ENCODE assay signal across 14 cellular contexts in the genomic region with DNA sequence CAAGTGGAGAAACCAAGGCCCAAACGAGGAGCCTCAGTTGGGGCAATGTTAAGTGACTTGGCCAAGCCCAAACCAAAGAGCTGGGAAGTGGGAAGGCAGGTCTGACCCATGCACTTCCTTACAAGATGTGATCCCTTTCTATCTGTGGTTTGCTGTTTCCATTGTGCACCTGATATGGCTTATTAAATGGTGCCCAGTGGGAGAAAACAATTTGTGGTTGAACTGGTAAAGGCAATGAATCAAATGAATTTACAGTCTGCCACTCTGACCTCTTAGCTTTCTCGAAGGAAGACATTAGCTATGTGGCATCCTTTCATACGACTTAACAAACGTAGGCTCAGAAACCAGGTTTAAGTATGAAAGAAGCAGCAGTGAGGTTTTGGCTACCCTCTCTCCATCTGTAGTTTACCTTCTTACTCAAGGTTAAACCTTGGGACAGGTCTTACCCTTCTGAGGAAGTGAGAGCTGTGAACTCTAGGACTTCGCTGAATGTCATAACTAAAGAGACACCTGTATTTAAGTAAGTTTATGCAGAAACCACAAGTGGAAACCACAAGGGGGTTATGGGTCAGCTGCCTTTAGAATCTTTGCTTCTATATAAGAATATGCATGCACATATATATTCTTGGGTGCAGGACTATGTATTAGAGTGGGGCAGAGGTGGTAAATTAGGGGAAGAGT.
DNase-seq lines count a peak whose midpoint lies in the region; ATAC-seq and TF ChIP-seq lines count a peak whose summit lies in the region.
"Had no signal": no experiment of that assay in that cellular context is flagged by ENCODE, and none has a peak within 500 bp of the region (broad histone marks: within the 10 kb centered on the region; RNA-seq: fewer than 3 reads in every experiment).

No MANE protein-coding gene starts in this region.

- peaks cover 0 to 3% (median 0%) of the 10 kb centered on the region in 3 donors for H3K36me3 Mint-ChIP-seq in immature natural killer cell
- no peaks in the 10 kb centered on the region for H3K36me3 Mint-ChIP-seq in Caco-2 (ENCODE audit: insufficient read depth, unreplicated experiment)

- peaks cover 0 to 2% (median 2%) of the 10 kb centered on the region in 3 donors for H3K27me3 Mint-ChIP-seq in immature natural killer cell (ENCODE audit: low read depth in 3 of 3)
- H3K27me3 Mint-ChIP-seq in Caco-2 (ENCODE audit: insufficient read depth, unreplicated experiment): no peaks in the 10 kb centered on the region
- H3K27me3 Mint-ChIP-seq: activated CD8-positive, alpha-beta T cell treated with anti-CD3 and anti-CD28 coated beads for 36 hours had no signal

- H3K36me3 ChIP-seq in BLaER1 treated with 17β-estradiol and CSF1 and Interleukin-3, amounts not matched to agents 10 nM and 100 nM: no peaks in the 10 kb centered on the region
- H3K36me3 ChIP-seq in upper lobe of right lung (no peaks in the 10 kb centered on the region), Caco-2 (ENCODE audit: control insufficient read depth, insufficient read depth, low read length) (no peaks in the 10 kb centered on the region)
- H3K36me3 ChIP-seq: thoracic aorta had no signal

- POLR2A ChIA-PET in Caco-2 (lab: Charles Lee): no interaction called here

- intact Hi-C loops in upper lobe of right lung (cut with DNase I): no loop called here
- intact Hi-C loops in Caco-2 (cut with micrococcal nuclease; ENCODE audit: unreplicated experiment): no loop called here

- H3K27me3 ChIP-seq in BLaER1 treated with 17β-estradiol and CSF1 and Interleukin-3, amounts not matched to agents 10 nM and 100 nM: no peaks in the 10 kb centered on the region
- H3K27me3 ChIP-seq in upper lobe of right lung: no peaks in the 10 kb centered on the region
- no peaks in the 10 kb centered on the region for H3K27me3 ChIP-seq in Caco-2 (replicated peaks; ENCODE audit: control insufficient read depth, insufficient read depth, low read length)

- H3K4me2 ChIP-seq in BLaER1 treated with 17β-estradiol and CSF1 and Interleukin-3, amounts not matched to agents 10 nM and 100 nM: peak overlapping the region in 6 of 11 experiments; percentile 8 to 38 (median 20); a peak in 7 of 22 replicates

- no peaks in the 10 kb centered on the region for H4K20me1 ChIP-seq in BLaER1 treated with 17β-estradiol and CSF1 and Interleukin-3, amounts not matched to agents 10 nM and 100 nM

- H3K9me3 Mint-ChIP-seq in immature natural killer cell (no peaks in the 10 kb centered on the region), Caco-2 (ENCODE audit: unreplicated experiment) (no peaks in the 10 kb centered on the region)
- H3K9me3 Mint-ChIP-seq: activated CD8-positive, alpha-beta T cell treated with anti-CD3 and anti-CD28 coated beads for 36 hours had no signal

- H3K4me3 Mint-ChIP-seq in immature natural killer cell (no peak overlapping the region), Caco-2 (ENCODE audit: unreplicated experiment) (no peak overlapping the region)
- H3K4me3 Mint-ChIP-seq: activated CD8-positive, alpha-beta T cell treated with anti-CD3 and anti-CD28 coated beads for 36 hours had no signal

- H3K4me1 Mint-ChIP-seq in immature natural killer cell (peaks cover 15 to 24% of the 10 kb centered on the region in 2 donors), Caco-2 (ENCODE audit: low read depth, unreplicated experiment) (peaks cover 8% of the 10 kb centered on the region)

- CTCF ChIA-PET in Caco-2 (lab: Charles Lee): no interaction called here

- no peak overlapping the region for H3K4me3 ChIP-seq in BLaER1 treated with 17β-estradiol and CSF1 and Interleukin-3, amounts not matched to agents 10 nM and 100 nM
- H3K4me3 ChIP-seq in upper lobe of right lung: no peak overlapping the region
- H3K4me3 ChIP-seq in Caco-2 (ENCODE audit: low read depth, low read length): no peak overlapping the region
- H3K4me3 ChIP-seq: lung, thoracic aorta had no signal

- H3K9ac ChIP-seq in BLaER1 treated with 17β-estradiol and CSF1 and Interleukin-3, amounts not matched to agents 10 nM and 100 nM: no peak overlapping the region
- H3K9ac ChIP-seq: parathyroid adenoma had no signal

- H3K9me3 ChIP-seq in BLaER1 treated with 17β-estradiol and CSF1 and Interleukin-3, amounts not matched to agents 10 nM and 100 nM (replicated peaks in 1 of 11): no peaks in the 10 kb centered on the region
- no peaks in the 10 kb centered on the region for H3K9me3 ChIP-seq in upper lobe of right lung
- no peaks in the 10 kb centered on the region for H3K9me3 ChIP-seq in Caco-2
- H3K9me3 ChIP-seq: thoracic aorta had no signal

- ATAC-seq in GM19438 (IDR thresholded peaks at IDR 0.05; ENCODE audit: low read depth, unreplicated experiment) (peak; percentile 97), HG02884 (IDR thresholded peaks at IDR 0.05; ENCODE audit: unreplicated experiment) (peak; percentile 80), HG03558 (IDR thresholded peaks at IDR 0.05; ENCODE audit: extremely low read depth, unreplicated experiment) (peak; percentile 62), upper lobe of right lung (no peak)
- ATAC-seq: activated CD8-positive, alpha-beta T cell treated with anti-CD3 and anti-CD28 coated beads for 36 hours had no signal

- no peak for TF ChIP-seq CTCF in upper lobe of right lung (IDR thresholded peaks at IDR 0.05)
- no peak for TF ChIP-seq CTCF in Caco-2 (IDR thresholded peaks at IDR 0.05; ENCODE audit: insufficient read depth in 1 of 2, low read depth in 1 of 2, low read length in 1 of 2, severe bottlenecking in 1 of 2, unreplicated experiment in 1 of 2)

- H3K4me1 ChIP-seq in BLaER1 treated with 17β-estradiol and CSF1 and Interleukin-3, amounts not matched to agents 10 nM and 100 nM: peaks cover 0 to 12% (median 6%) of the 10 kb centered on the region in 10 experiments; a peak in 8 of 20 replicates
- H3K4me1 ChIP-seq in upper lobe of right lung: no peaks in the 10 kb centered on the region
- H3K4me1 ChIP-seq in Caco-2: no peaks in the 10 kb centered on the region
- H3K4me1 ChIP-seq: parathyroid adenoma had no signal

- H3K27ac ChIP-seq in BLaER1 treated with 17β-estradiol and CSF1 and Interleukin-3, amounts not matched to agents 10 nM and 100 nM: no peak overlapping the region
- no peak overlapping the region for H3K27ac ChIP-seq in upper lobe of right lung
- H3K27ac ChIP-seq: parathyroid adenoma, thoracic aorta had no signal

- BruUV-seq in Caco-2 (replicated peaks; lab: Mats Ljungman, UMichigan): no TSS peak

- H3K27ac Mint-ChIP-seq in immature natural killer cell (no peak overlapping the region), Caco-2 (ENCODE audit: unreplicated experiment) (no peak overlapping the region)
- H3K27ac Mint-ChIP-seq: activated CD8-positive, alpha-beta T cell treated with anti-CD3 and anti-CD28 coated beads for 36 hours had no signal

- DNase-seq in upper lobe of right lung: no peak
- no peak for DNase-seq in immature natural killer cell
- no peak for DNase-seq in activated CD4-positive, alpha-beta T cell treated with anti-CD3 and anti-CD28 coated beads for 48 hours
- DNase-seq in Caco-2: no peak
- DNase-seq: activated CD8-positive, alpha-beta T cell treated with anti-CD3 and anti-CD28 coated beads for 36 hours; DMS79; NCI-H748 treated with DMSO at 0.1 percent for 48 hours had no signal
